ENCODE assay signal across 20 cellular contexts in genomic region chr2:95016616-95017307, GRCh38. TPM values are rescaled to one million over a fixed set of nuclear protein-coding genes. Genes with fewer than 3 reads are reported as not detected.
"Had no signal": no experiment of that assay in that cellular context is flagged by ENCODE, and none has a peak within 500 bp of the region (broad histone marks: within the 10 kb centered on the region; RNA-seq: fewer than 3 reads in every experiment).

No MANE protein-coding gene starts in this region.

- FAIRE-seq: endothelial cell of umbilical vein had no signal

- H3K9me3 ChIP-seq: SJSA1 had no signal

- H3K27me3 ChIP-seq: SJSA1 had no signal

- H3K4me1 Mint-ChIP-seq: central memory CD8-positive, alpha-beta T cell; memory B cell; naive B cell; stimulated activated memory B cell treated with anti-CD40 and anti-IgM and Interleukin-4, amounts not matched to agents 10 μg/mL and 1 μg/mL and 100 μg/mL, for 72 hours had no signal

- H3K27me3 Mint-ChIP-seq: activated CD4-positive, alpha-beta T cell treated with anti-CD3 and anti-CD28 coated beads, Interleukin-2, amount 10 ng/mL, durations not matched to agents 24 days and 14 days; activated naive CD4-positive, alpha-beta T cell treated with anti-CD3 and anti-CD28 coated beads, Interleukin-2, amount 50 U/mL, for 24 hours had no signal

- ATAC-seq: activated T-cell treated with anti-CD3 and anti-CD28 coated beads, Interleukin-2, amount 50 U/mL, for 72 hours; left ventricle myocardium superior; sciatic nerve; stimulated activated memory B cell treated with anti-CD40 and anti-IgM and Interleukin-4, amounts not matched to agents 10 μg/mL and 1 μg/mL and 100 μg/mL, for 72 hours had no signal

- H3K36me3 ChIP-seq: SJSA1 had no signal

- H3K9me3 Mint-ChIP-seq: activated CD4-positive, alpha-beta T cell treated with anti-CD3 and anti-CD28 coated beads, Interleukin-2, amount 10 ng/mL, durations not matched to agents 24 days and 14 days; activated naive CD4-positive, alpha-beta T cell treated with anti-CD3 and anti-CD28 coated beads, Interleukin-2, amount 50 U/mL, for 24 hours; activated T-cell treated with anti-CD3 and anti-CD28 coated beads, Interleukin-2, amount 50 U/mL, for 72 hours; brain; central memory CD8-positive, alpha-beta T cell; memory B cell; naive B cell; stimulated activated memory B cell treated with anti-CD40 and anti-IgM and Interleukin-4, amounts not matched to agents 10 μg/mL and 1 μg/mL and 100 μg/mL, for 72 hours; T-helper 1 cell treated with Interleukin-12 subunit alpha and Interleukin-12 subunit beta and Interleukin-4 antibody, amounts not matched to agents 30 μg/mL and 1 μg/mL, for 36 hours had no signal

- H3K4me3 ChIP-seq: SJSA1, smooth muscle cell had no signal

- H3K27ac ChIP-seq: SJSA1 had no signal

- H3K4me2 ChIP-seq: smooth muscle cell had no signal

- DNase-seq: activated CD4-positive, alpha-beta T cell treated with anti-CD3 and anti-CD28 coated beads, Interleukin-2, amount 10 ng/mL, durations not matched to agents 24 days and 14 days; activated CD8-positive, alpha-beta memory T cell treated with anti-CD3 and anti-CD28 coated beads for 24 hours; activated effector memory CD4-positive, alpha-beta T cell treated with anti-CD3 and anti-CD28 coated beads, Interleukin-2, amount 50 U/mL, for 16 hours; activated T-cell treated with anti-CD3 and anti-CD28 coated beads, Interleukin-2, amount 50 U/mL, for 72 hours; cortex of kidney; effector CD8-positive, alpha-beta T cell; foreskin melanocyte; left ventricle myocardium superior; naive B cell; stimulated activated CD4-positive, alpha-beta T cell treated with anti-CD3 and anti-CD28 coated beads, Interleukin-4, amount 100 ng/mL, for 4 hours had no signal

- H3K27ac Mint-ChIP-seq: activated CD4-positive, alpha-beta T cell treated with anti-CD3 and anti-CD28 coated beads, Interleukin-2, amount 10 ng/mL, durations not matched to agents 24 days and 14 days; activated naive CD4-positive, alpha-beta T cell treated with anti-CD3 and anti-CD28 coated beads, Interleukin-2, amount 50 U/mL, for 24 hours; activated T-cell treated with anti-CD3 and anti-CD28 coated beads, Interleukin-2, amount 50 U/mL, for 72 hours; memory B cell; stimulated activated memory B cell treated with anti-CD40 and anti-IgM and Interleukin-4, amounts not matched to agents 10 μg/mL and 1 μg/mL and 100 μg/mL, for 72 hours; T-helper 1 cell treated with Interleukin-12 subunit alpha and Interleukin-12 subunit beta and Interleukin-4 antibody, amounts not matched to agents 30 μg/mL and 1 μg/mL, for 36 hours had no signal

- H3K4me1 ChIP-seq: SJSA1 had no signal

- H3K36me3 Mint-ChIP-seq: activated naive CD4-positive, alpha-beta T cell treated with anti-CD3 and anti-CD28 coated beads, Interleukin-2, amount 50 U/mL, for 24 hours; brain; memory B cell; naive B cell; stimulated activated memory B cell treated with anti-CD40 and anti-IgM and Interleukin-4, amounts not matched to agents 10 μg/mL and 1 μg/mL and 100 μg/mL, for 72 hours had no signal

- H3K4me3 Mint-ChIP-seq: activated CD4-positive, alpha-beta T cell treated with anti-CD3 and anti-CD28 coated beads, Interleukin-2, amount 10 ng/mL, durations not matched to agents 24 days and 14 days; activated naive CD4-positive, alpha-beta T cell treated with anti-CD3 and anti-CD28 coated beads, Interleukin-2, amount 50 U/mL, for 24 hours; activated T-cell treated with anti-CD3 and anti-CD28 coated beads, Interleukin-2, amount 50 U/mL, for 72 hours; brain; central memory CD8-positive, alpha-beta T cell; memory B cell; naive B cell; stimulated activated memory B cell treated with anti-CD40 and anti-IgM and Interleukin-4, amounts not matched to agents 10 μg/mL and 1 μg/mL and 100 μg/mL, for 72 hours; T-helper 1 cell treated with Interleukin-12 subunit alpha and Interleukin-12 subunit beta and Interleukin-4 antibody, amounts not matched to agents 30 μg/mL and 1 μg/mL, for 36 hours had no signal

RNA-seq across cellular contexts. Expression of gene MAL, which starts 8.7 kb away (rescaled TPM):
- total RNA-seq: endothelial cell of umbilical vein, SJSA1, smooth muscle cell had no signal
